In genomic region chr4:185847352-185848078, GRCh38 we compare ENCODE assay signal across 10 cellular contexts. TPM values are rescaled to one million over a fixed set of nuclear protein-coding genes. Genes with fewer than 3 reads are reported as not detected.
DNase-seq lines count a peak whose midpoint lies in the region; ATAC-seq and TF ChIP-seq lines count a peak whose summit lies in the region.
"Had no signal": no experiment of that assay in that cellular context is flagged by ENCODE, and none has a peak within 500 bp of the region (broad histone marks: within the 10 kb centered on the region; RNA-seq: fewer than 3 reads in every experiment).

No MANE protein-coding gene starts in this region.

- no peaks in the 10 kb centered on the region for H3K27me3 Mint-ChIP-seq in stimulated activated naive CD8-positive, alpha-beta T cell treated with anti-CD3 and anti-CD28 coated beads, Interleukin-15, amount 100 ng/mL, for 72 hours

- H3K9me3 Mint-ChIP-seq in stimulated activated naive CD8-positive, alpha-beta T cell treated with anti-CD3 and anti-CD28 coated beads, Interleukin-15, amount 100 ng/mL, for 72 hours = peaks cover 4 to 10% of the 10 kb centered on the region in 2 donors

- no peak overlapping the region for H3K4me3 Mint-ChIP-seq in stimulated activated naive CD8-positive, alpha-beta T cell treated with anti-CD3 and anti-CD28 coated beads, Interleukin-15, amount 100 ng/mL, for 72 hours
- H3K4me3 Mint-ChIP-seq: activated CD4-positive, alpha-beta T cell treated with anti-CD3 and anti-CD28 coated beads for 36 hours; mesothelial cell of epicardium had no signal

- H3K4me3 ChIP-seq in HFF-Myc (replicated peaks; ENCODE audit: low read depth, low read length) = no peak overlapping the region

- ATAC-seq in left cardiac atrium (peak; percentile 83 to 85), GM18498 (IDR thresholded peaks at IDR 0.05; ENCODE audit: unreplicated experiment) (no peak)
- no peak for ATAC-seq in stimulated activated naive CD8-positive, alpha-beta T cell treated with anti-CD3 and anti-CD28 coated beads, Interleukin-15, amount 100 ng/mL, for 72 hours
- ATAC-seq: activated CD4-positive, alpha-beta T cell treated with anti-CD3 and anti-CD28 coated beads for 36 hours had no signal

- peak; percentile 77 for DNase-seq in HFF-Myc (ENCODE audit: extremely low read depth, low read depth)
- DNase-seq in SW480 (ENCODE audit: low spot score) = peak; percentile 43
- DNase-seq in left cardiac atrium = peak; percentile 73
- peak; percentile 67 for DNase-seq in superior temporal gyrus (ENCODE audit: extremely low spot score)
- DNase-seq in NCI-H1930 (lab: John Stamatoyannopoulos, UW) = no peak
- DNase-seq in stimulated activated naive CD8-positive, alpha-beta T cell treated with anti-CD3 and anti-CD28 coated beads, Interleukin-15, amount 100 ng/mL, for 72 hours = no peak
- DNase-seq: activated CD4-positive, alpha-beta T cell treated with anti-CD3 and anti-CD28 coated beads for 36 hours; NCI-H2081 had no signal

- intact Hi-C loops in left cardiac atrium (cut with DNase I) = loop anchor here (5.0 to 10.0 kb wide), 3 partner anchors 35 to 170 kb away; partner anchors contain the start of gene SORBS2 (in 1 of the 2)

- no peaks in the 10 kb centered on the region for H3K4me1 Mint-ChIP-seq in stimulated activated naive CD8-positive, alpha-beta T cell treated with anti-CD3 and anti-CD28 coated beads, Interleukin-15, amount 100 ng/mL, for 72 hours
- H3K4me1 Mint-ChIP-seq: activated CD4-positive, alpha-beta T cell treated with anti-CD3 and anti-CD28 coated beads for 36 hours had no signal

- TF ChIP-seq CTCF in HFF-Myc (IDR thresholded peaks at IDR 0.05; ENCODE audit: low read depth, low read length, missing control alignments) = no peak

- H3K27ac Mint-ChIP-seq in stimulated activated naive CD8-positive, alpha-beta T cell treated with anti-CD3 and anti-CD28 coated beads, Interleukin-15, amount 100 ng/mL, for 72 hours = no peak overlapping the region
- H3K27ac Mint-ChIP-seq: activated CD4-positive, alpha-beta T cell treated with anti-CD3 and anti-CD28 coated beads for 36 hours; mesothelial cell of epicardium had no signal

RNA-seq across cellular contexts. Expression of gene SORBS2, which starts 35.5 kb away (rescaled TPM):
- 100 to 1,000 TPM; 439 to 535 TPM for total RNA-seq in left cardiac atrium
- total RNA-seq: activated CD4-positive, alpha-beta T cell treated with anti-CD3 and anti-CD28 coated beads for 36 hours had no signal

Comparison
In these comparisons a context has a peak if more than half of its experiments do, and no peak if none do; other contexts are left out.
1. DNase-seq: peak in HFF-Myc (single experiment), SW480 (single experiment), left cardiac atrium (single experiment) and superior temporal gyrus (single experiment); none in NCI-H1930 (0 of 2) and stimulated activated naive CD8-positive, alpha-beta T cell treated with anti-CD3 and anti-CD28 coated beads, Interleukin-15, amount 100 ng/mL, for 72 hours (0 of 2).
2. ATAC-seq: peak in left cardiac atrium (2 of 2); none in GM18498 (single experiment) and stimulated activated naive CD8-positive, alpha-beta T cell treated with anti-CD3 and anti-CD28 coated beads, Interleukin-15, amount 100 ng/mL, for 72 hours (single experiment).